9 cellular contexts compared by ENCODE assay signal in genomic region chr1:120850531-120851421, GRCh38. TPM values are rescaled to one million over a fixed set of nuclear protein-coding genes. Genes with fewer than 3 reads are reported as not detected.
A peak's percentile ranks its signal among the peaks of the same experiment; 100 is the strongest.
DNase-seq lines count a peak whose midpoint lies in the region; ATAC-seq and TF ChIP-seq lines count a peak whose summit lies in the region.
"Not testable (repeated sequence)": the region's sequence is repeated elsewhere in the genome, so short reads cannot be mapped to it uniquely, and the experiment has no call there.
"Had no signal": no experiment of that assay in that cellular context is flagged by ENCODE, and none has a peak within 500 bp of the region (broad histone marks: within the 10 kb centered on the region; RNA-seq: fewer than 3 reads in every experiment).

No MANE protein-coding gene starts in this region.

- TF ChIP-seq CTCF in GM06990 (IDR thresholded peaks at IDR 0.05; ENCODE audit: insufficient read depth, low read length, poor library complexity, severe bottlenecking); osteocyte (IDR thresholded peaks at IDR 0.05): not testable (repeated sequence)

- DNase-seq in GM06990 (ENCODE audit: extremely low read depth, insufficient read length) = peak; percentile 65
- DNase-seq in NCI-H1694 (lab: John Stamatoyannopoulos, UW) = peak; percentile 20
- peak; percentile 95 for DNase-seq in SW480 (ENCODE audit: low spot score)
- DNase-seq in activated naive CD4-positive, alpha-beta T cell treated with anti-CD3 and anti-CD28 coated beads, Interleukin-2, amount 50 U/mL, for 16 hours = peak; percentile 82
- peak; percentile 77 for DNase-seq in globus pallidus (ENCODE audit: low spot score)
- DNase-seq in osteocyte (ENCODE audit: extremely low spot score, unreplicated experiment) = peak; percentile 92

- peak; percentile 79 for ATAC-seq in HG02678 (IDR thresholded peaks at IDR 0.05; ENCODE audit: unreplicated experiment)

- peak overlapping the region in 1 of 5 donors; percentile 53 for H3K9ac ChIP-seq in subcutaneous abdominal adipose tissue (ENCODE audit: low read length in 5 of 5)

- H3K4me3 ChIP-seq in GM06990 (replicated peaks; ENCODE audit: low read depth, low read length) = peak overlapping the region; percentile 14; the same call in 1 of the 2 replicates
- peak overlapping the region; percentile 40 to 70 (median 48) for H3K4me3 ChIP-seq in subcutaneous abdominal adipose tissue (ENCODE audit: low read depth in 1 of 5, low read length in 5 of 5)

- peak overlapping the region; percentile 80 for H3K4me3 Mint-ChIP-seq in osteocyte (ENCODE audit: unreplicated experiment)

- not testable (repeated sequence) for H3K4me1 Mint-ChIP-seq in osteocyte (ENCODE audit: unreplicated experiment)

- H3K36me3 Mint-ChIP-seq in osteocyte (ENCODE audit: unreplicated experiment) = not testable (repeated sequence)

- H3K4me1 ChIP-seq in subcutaneous abdominal adipose tissue (ENCODE audit: control insufficient read depth in 5 of 5, insufficient read depth in 5 of 5, low read length in 5 of 5) = not testable (repeated sequence)

- not testable (repeated sequence) for H3K27ac ChIP-seq in subcutaneous abdominal adipose tissue (ENCODE audit: low read depth, low read length)

- H3K9me3 ChIP-seq in subcutaneous abdominal adipose tissue (ENCODE audit: control insufficient read depth in 5 of 5, low read length in 5 of 5) = not testable (repeated sequence)

- not testable (repeated sequence) for H3K36me3 ChIP-seq in GM06990 (ENCODE audit: control insufficient read depth, insufficient read depth, low read length); subcutaneous abdominal adipose tissue (ENCODE audit: control insufficient read depth in 5 of 5, insufficient read depth in 5 of 5, low read length in 5 of 5)

- H3K9me3 Mint-ChIP-seq in osteocyte (ENCODE audit: unreplicated experiment) = not testable (repeated sequence)

- peak overlapping the region; percentile 97 for H3K27ac Mint-ChIP-seq in osteocyte (ENCODE audit: unreplicated experiment)

- H3K27me3 ChIP-seq in GM06990 (replicated peaks; ENCODE audit: control insufficient read depth, insufficient read depth, low read length); subcutaneous abdominal adipose tissue (ENCODE audit: control insufficient read depth in 5 of 5, insufficient read depth in 4 of 5, low read length in 5 of 5): not testable (repeated sequence)

- H3K27me3 Mint-ChIP-seq in osteocyte (ENCODE audit: unreplicated experiment) = not testable (repeated sequence)

RNA-seq across cellular contexts. Expression of gene PPIAL4A, which starts 38.8 kb away (rescaled TPM):
- not detected in 2 replicates for total RNA-seq in osteocyte
- total RNA-seq: NCI-H460 had no signal

Comparison
In these comparisons a context has a peak if more than half of its experiments do, and no peak if none do; other contexts are left out.
1. DNase-seq: peak in every context shown above with its lines; median percentile 95 in SW480; 92 in osteocyte; 82 in activated naive CD4-positive, alpha-beta T cell treated with anti-CD3 and anti-CD28 coated beads, Interleukin-2, amount 50 U/mL, for 16 hours; 77 in globus pallidus; 65 in GM06990; 20 in NCI-H1694.